In the genomic region with DNA sequence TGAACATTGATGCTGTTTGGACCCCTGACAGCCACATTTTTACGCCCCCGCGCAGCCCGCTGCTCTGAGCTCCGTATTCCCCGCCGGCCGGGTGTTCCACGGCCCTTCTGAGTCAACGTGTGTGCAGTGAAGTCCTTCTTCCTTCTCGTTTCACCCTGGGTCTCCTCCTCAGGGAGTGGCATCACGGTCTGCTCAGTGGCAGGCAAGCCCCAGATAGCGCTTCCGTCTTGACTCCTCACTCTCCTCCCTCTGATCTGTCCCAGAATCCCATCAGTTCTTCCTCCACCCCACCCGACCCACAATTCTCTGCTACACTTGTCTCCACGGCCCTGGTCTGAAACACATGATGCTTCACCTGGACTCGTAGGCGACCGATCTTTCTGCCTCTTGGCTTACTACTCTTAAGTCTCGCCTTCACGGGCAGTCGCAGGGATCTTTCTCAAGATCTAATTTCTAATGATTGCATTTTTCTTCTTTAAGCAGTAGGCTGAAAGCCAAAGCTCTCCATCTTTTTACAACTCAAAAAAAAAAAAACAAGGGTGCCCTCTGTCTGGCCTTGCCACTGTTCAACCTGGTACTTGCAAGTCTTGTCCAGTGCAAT, we compare ENCODE assay signal across 1 cellular context.
A peak's percentile ranks its signal among the peaks of the same experiment; 100 is the strongest.
TF ChIP-seq lines count a peak whose summit lies in the region.

No MANE protein-coding gene starts in this region.

TF ChIP-seq in HepG2, 621 proteins besides CTCF, POLR2A, EP300 and RAD21 (continued from another document and continues in another):
- TF ChIP-seq ZNF704 (CRISPR knock-in tag; IDR thresholded peaks at IDR 0.05; ENCODE audit: borderline replicate concordance): 0 out of 2 replicates have a peak, but pooled peaks have one; percentile 38
- TF ChIP-seq ZNF772 (CRISPR knock-in tag; IDR thresholded peaks at IDR 0.05): peak; percentile 18; the same call in 1 of the 2 replicates
- TF ChIP-seq, protein P1, sequence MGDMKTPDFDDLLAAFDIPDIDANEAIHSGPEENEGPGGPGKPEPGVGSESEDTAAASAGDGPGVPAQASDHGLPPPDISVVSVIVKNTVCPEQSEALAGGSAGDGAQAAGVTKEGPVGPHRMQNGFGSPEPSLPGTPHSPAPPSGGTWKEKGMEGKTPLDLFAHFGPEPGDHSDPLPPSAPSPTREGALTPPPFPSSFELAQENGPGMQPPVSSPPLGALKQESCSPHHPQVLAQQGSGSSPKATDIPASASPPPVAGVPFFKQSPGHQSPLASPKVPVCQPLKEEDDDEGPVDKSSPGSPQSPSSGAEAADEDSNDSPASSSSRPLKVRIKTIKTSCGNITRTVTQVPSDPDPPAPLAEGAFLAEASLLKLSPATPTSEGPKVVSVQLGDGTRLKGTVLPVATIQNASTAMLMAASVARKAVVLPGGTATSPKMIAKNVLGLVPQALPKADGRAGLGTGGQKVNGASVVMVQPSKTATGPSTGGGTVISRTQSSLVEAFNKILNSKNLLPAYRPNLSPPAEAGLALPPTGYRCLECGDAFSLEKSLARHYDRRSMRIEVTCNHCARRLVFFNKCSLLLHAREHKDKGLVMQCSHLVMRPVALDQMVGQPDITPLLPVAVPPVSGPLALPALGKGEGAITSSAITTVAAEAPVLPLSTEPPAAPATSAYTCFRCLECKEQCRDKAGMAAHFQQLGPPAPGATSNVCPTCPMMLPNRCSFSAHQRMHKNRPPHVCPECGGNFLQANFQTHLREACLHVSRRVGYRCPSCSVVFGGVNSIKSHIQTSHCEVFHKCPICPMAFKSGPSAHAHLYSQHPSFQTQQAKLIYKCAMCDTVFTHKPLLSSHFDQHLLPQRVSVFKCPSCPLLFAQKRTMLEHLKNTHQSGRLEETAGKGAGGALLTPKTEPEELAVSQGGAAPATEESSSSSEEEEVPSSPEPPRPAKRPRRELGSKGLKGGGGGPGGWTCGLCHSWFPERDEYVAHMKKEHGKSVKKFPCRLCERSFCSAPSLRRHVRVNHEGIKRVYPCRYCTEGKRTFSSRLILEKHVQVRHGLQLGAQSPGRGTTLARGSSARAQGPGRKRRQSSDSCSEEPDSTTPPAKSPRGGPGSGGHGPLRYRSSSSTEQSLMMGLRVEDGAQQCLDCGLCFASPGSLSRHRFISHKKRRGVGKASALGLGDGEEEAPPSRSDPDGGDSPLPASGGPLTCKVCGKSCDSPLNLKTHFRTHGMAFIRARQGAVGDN (CRISPR knock-in tag; IDR thresholded peaks at IDR 0.05): peak; percentile 48
- TF ChIP-seq, protein P2, sequence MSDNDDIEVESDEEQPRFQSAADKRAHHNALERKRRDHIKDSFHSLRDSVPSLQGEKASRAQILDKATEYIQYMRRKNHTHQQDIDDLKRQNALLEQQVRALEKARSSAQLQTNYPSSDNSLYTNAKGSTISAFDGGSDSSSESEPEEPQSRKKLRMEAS (IDR thresholded peaks at IDR 0.05): no peak
- TF ChIP-seq BORCS8-MEF2B (CRISPR knock-in tag; IDR thresholded peaks at IDR 0.05): no peak
- no peak for TF ChIP-seq ZBTB38 (CRISPR knock-in tag; IDR thresholded peaks at IDR 0.05)
- peak; percentile 6; the same call in 1 of the 2 replicates for TF ChIP-seq ZBTB7A (CRISPR knock-in tag; IDR thresholded peaks at IDR 0.05)
- TF ChIP-seq ZNF121 (CRISPR knock-in tag; IDR thresholded peaks at IDR 0.05): no peak
- peak; percentile 16; the same call in 1 of the 2 replicates for TF ChIP-seq ZNF143 (CRISPR knock-in tag; IDR thresholded peaks at IDR 0.05)
- no peak for TF ChIP-seq PBX2 (CRISPR knock-in tag; IDR thresholded peaks at IDR 0.05)
- TF ChIP-seq ZNF576 (CRISPR knock-in tag; IDR thresholded peaks at IDR 0.05): no peak
- no peak for TF ChIP-seq FOXP4 (CRISPR knock-in tag; IDR thresholded peaks at IDR 0.05)
- no peak for TF ChIP-seq SRSF9 (IDR thresholded peaks at IDR 0.05; ENCODE audit: borderline replicate concordance, insufficient read depth, low read depth, low read length, poor library complexity, severe bottlenecking)
- no peak for TF ChIP-seq MTA1 (CRISPR knock-in tag; IDR thresholded peaks at IDR 0.05; ENCODE audit: borderline replicate concordance)
- TF ChIP-seq, protein P3, sequence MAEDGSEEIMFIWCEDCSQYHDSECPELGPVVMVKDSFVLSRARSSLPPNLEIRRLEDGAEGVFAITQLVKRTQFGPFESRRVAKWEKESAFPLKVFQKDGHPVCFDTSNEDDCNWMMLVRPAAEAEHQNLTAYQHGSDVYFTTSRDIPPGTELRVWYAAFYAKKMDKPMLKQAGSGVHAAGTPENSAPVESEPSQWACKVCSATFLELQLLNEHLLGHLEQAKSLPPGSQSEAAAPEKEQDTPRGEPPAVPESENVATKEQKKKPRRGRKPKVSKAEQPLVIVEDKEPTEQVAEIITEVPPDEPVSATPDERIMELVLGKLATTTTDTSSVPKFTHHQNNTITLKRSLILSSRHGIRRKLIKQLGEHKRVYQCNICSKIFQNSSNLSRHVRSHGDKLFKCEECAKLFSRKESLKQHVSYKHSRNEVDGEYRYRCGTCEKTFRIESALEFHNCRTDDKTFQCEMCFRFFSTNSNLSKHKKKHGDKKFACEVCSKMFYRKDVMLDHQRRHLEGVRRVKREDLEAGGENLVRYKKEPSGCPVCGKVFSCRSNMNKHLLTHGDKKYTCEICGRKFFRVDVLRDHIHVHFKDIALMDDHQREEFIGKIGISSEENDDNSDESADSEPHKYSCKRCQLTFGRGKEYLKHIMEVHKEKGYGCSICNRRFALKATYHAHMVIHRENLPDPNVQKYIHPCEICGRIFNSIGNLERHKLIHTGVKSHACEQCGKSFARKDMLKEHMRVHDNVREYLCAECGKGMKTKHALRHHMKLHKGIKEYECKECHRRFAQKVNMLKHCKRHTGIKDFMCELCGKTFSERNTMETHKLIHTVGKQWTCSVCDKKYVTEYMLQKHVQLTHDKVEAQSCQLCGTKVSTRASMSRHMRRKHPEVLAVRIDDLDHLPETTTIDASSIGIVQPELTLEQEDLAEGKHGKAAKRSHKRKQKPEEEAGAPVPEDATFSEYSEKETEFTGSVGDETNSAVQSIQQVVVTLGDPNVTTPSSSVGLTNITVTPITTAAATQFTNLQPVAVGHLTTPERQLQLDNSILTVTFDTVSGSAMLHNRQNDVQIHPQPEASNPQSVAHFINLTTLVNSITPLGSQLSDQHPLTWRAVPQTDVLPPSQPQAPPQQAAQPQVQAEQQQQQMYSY (CRISPR knock-in tag; IDR thresholded peaks at IDR 0.05): no peak
- TF ChIP-seq ZSCAN29 (CRISPR knock-in tag; conservative IDR thresholded peaks at IDR 0.05): no peak
- no peak for TF ChIP-seq GATAD2A (CRISPR knock-in tag; IDR thresholded peaks at IDR 0.05)
- peak; percentile 44; the same call in 1 of the 2 replicates for TF ChIP-seq DMAP1 (CRISPR knock-in tag; IDR thresholded peaks at IDR 0.05)
- TF ChIP-seq ZNF407 (CRISPR knock-in tag; IDR thresholded peaks at IDR 0.05; ENCODE audit: not compliant biosample characterization): no peak
- TF ChIP-seq PAX8 (CRISPR knock-in tag; IDR thresholded peaks at IDR 0.05; ENCODE audit: borderline replicate concordance): no peak
- TF ChIP-seq ZNF292 (CRISPR knock-in tag; IDR thresholded peaks at IDR 0.05; ENCODE audit: borderline replicate concordance, low read depth): no peak
- no peak for TF ChIP-seq ZNF839 (CRISPR knock-in tag; IDR thresholded peaks at IDR 0.05; ENCODE audit: borderline replicate concordance)
- no peak for TF ChIP-seq ZNF737 (CRISPR knock-in tag; IDR thresholded peaks at IDR 0.05; ENCODE audit: borderline replicate concordance)
- TF ChIP-seq TP53 (CRISPR knock-in tag; conservative IDR thresholded peaks at IDR 0.05): no peak
- 0 out of 2 replicates have a peak, but pooled peaks have one; percentile 3 for TF ChIP-seq ZNF788 (CRISPR knock-in tag; IDR thresholded peaks at IDR 0.05; ENCODE audit: borderline replicate concordance)
- TF ChIP-seq MEF2D (CRISPR knock-in tag; IDR thresholded peaks at IDR 0.05): 0 out of 2 replicates have a peak, but pooled peaks have one; percentile 30
